ENCODE assay signal across 24 cellular contexts in the genomic region with DNA sequence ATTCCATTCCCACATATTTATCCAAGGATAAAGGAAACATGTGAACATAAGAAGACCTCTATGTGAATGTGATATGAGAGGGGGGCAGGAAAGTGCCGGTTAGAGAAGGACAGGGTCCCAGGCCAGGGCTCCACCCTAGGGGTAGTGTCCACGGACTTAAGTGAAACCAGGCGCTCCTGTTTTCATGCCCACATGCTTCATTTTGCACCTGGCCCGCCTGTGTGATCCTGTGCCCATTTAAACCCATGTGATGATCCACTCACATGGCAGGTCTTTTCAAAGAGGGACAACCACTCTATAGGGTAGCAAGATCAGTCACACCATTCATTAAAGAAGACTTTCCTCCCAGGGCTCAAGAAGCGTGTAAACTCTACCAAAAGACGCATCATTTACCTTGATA.
DNase-seq lines count a peak whose midpoint lies in the region; ATAC-seq, FAIRE-seq and TF ChIP-seq lines count a peak whose summit lies in the region.
"Had no signal": no experiment of that assay in that cellular context is flagged by ENCODE, and none has a peak within 500 bp of the region (broad histone marks: within the 10 kb centered on the region; RNA-seq: fewer than 3 reads in every experiment).

No MANE protein-coding gene starts in this region.

- no peaks in the 10 kb centered on the region for H3K79me2 ChIP-seq in H9 (ENCODE audit: insufficient read depth, low read length)
- H3K79me2 ChIP-seq in SK-N-SH (ENCODE audit: insufficient read depth): no peaks in the 10 kb centered on the region

- intact Hi-C loops in kidney (cut with DNase I): no loop called here

- no peaks in the 10 kb centered on the region for H3F3A ChIP-seq in SK-N-SH (replicated peaks; ENCODE audit: insufficient read depth)

- H3K36me3 ChIP-seq in SK-N-SH (replicated peaks in 1 of 2; ENCODE audit: control insufficient read depth in 1 of 2, insufficient read depth in 2 of 2, low read length in 1 of 2): no peaks in the 10 kb centered on the region
- H3K36me3 ChIP-seq in kidney (ENCODE audit: control insufficient read depth in 1 of 2, insufficient read depth in 2 of 2, low read length in 2 of 2): no peaks in the 10 kb centered on the region

- no peaks in the 10 kb centered on the region for H3K79me1 ChIP-seq in H9 (ENCODE audit: insufficient read depth, low read depth, low read length, poor library complexity, severe bottlenecking)

- DNase-seq in DMS114 treated with DMSO at 0.1 percent for 48 hours (lab: John Stamatoyannopoulos, UW; ENCODE audit: unreplicated experiment) (peak; percentile 97), H9 (no peak), SK-N-SH (no peak), kidney (peak; percentile 44), GOT3 (lab: John Stamatoyannopoulos, UW) (no peak), pons (ENCODE audit: low spot score) (no peak)
- no peak for DNase-seq in stimulated activated CD4-positive, alpha-beta T cell treated with anti-CD3 and anti-CD28 coated beads, Interleukin-4, amount 100 ng/mL, for 1 hour
- DNase-seq: Caco-2; CD4-positive, alpha-beta T cell; DMS 273 treated with DMSO at 0.1 percent for 48 hours; DND-41; H7; HFFc6; MM.1S; NCI-H1048; NCI-H1436; NCI-H2029 treated with DMSO at 0.1 percent for 48 hours; NCI-H226; NCI-H510A treated with DMSO at 0.1 percent for 48 hours; Right ventricle myocardium superior; T-helper 1 cell had no signal

- POLR2A ChIA-PET in SK-N-SH (lab: Yijun Ruan, JAX): no interaction called here

- H3K27ac ChIP-seq in H9 (ENCODE audit: insufficient read length, low read depth, low read length): no peak overlapping the region
- H3K27ac ChIP-seq in SK-N-SH (ENCODE audit: low read depth in 2 of 2, low read length in 1 of 2): peak overlapping the region in 1 of 2 experiments; percentile 78; a peak in 1 of 4 replicates
- H3K27ac ChIP-seq in kidney (ENCODE audit: low read depth in 2 of 2, low read length in 2 of 2): no peak overlapping the region

- H3K18ac ChIP-seq in H9 (ENCODE audit: insufficient read length, low read depth, low read length): no peak overlapping the region

- TF ChIP-seq EP300 in SK-N-SH (IDR thresholded peaks at IDR 0.05; ENCODE audit: borderline replicate concordance in 1 of 2, low read depth in 1 of 2, low read length in 1 of 2): no peak

- H3K27me3 ChIP-seq in H9 (ENCODE audit: insufficient read depth, low read length) (no peaks in the 10 kb centered on the region), SK-N-SH (ENCODE audit: insufficient read depth) (no peaks in the 10 kb centered on the region; the same call in 1 of the 2 replicates)

- H3K4me1 Mint-ChIP-seq in H9: peaks cover 21 to 25% of the 10 kb centered on the region in 2 experiments

- WGBS in H9 (ENCODE audit: extremely low coverage, insufficient read length, low lambda C conversion rate): no CpG with 5 or more reads among the region's 6 CpGs
- WGBS in SK-N-SH (ENCODE audit: low lambda C conversion rate): 20% methylated on average over 4 of the region's 6 CpGs

- no peak overlapping the region for H3K56ac ChIP-seq in H9 (ENCODE audit: insufficient read length, low read depth, low read length)

- no peak overlapping the region for H2BK12ac ChIP-seq in H9 (ENCODE audit: insufficient read length, low read depth, low read length)

- H3K9me3 ChIP-seq in H9 (ENCODE audit: control insufficient read depth, low read depth, low read length) (no peaks in the 10 kb centered on the region), SK-N-SH (no peaks in the 10 kb centered on the region; the same call in 1 of the 2 replicates), kidney (ENCODE audit: control insufficient read depth in 1 of 2, low read length in 2 of 2) (no peaks in the 10 kb centered on the region)
- H3K9me3 ChIP-seq: Caco-2 had no signal

- H2BK5ac ChIP-seq in H9 (ENCODE audit: insufficient read length, low read length): no peak overlapping the region

- no peak for TF ChIP-seq RAD21 in SK-N-SH (IDR thresholded peaks at IDR 0.05; ENCODE audit: low read length)

- H3K9ac ChIP-seq in H9 (ENCODE audit: extremely low read depth, insufficient read length, low read length) (no peak overlapping the region), SK-N-SH (no peak overlapping the region), kidney (ENCODE audit: low read length in 2 of 2) (no peak overlapping the region)

- no peak for FAIRE-seq in kidney (lab: Jason Lieb, UNC)
- FAIRE-seq: GM12892, K562 had no signal

- no peak for TF ChIP-seq CTCF in H9 (conservative IDR thresholded peaks at IDR 0.05)
- TF ChIP-seq CTCF in SK-N-SH (IDR thresholded peaks at IDR 0.05): no peak
- no peak for TF ChIP-seq CTCF in kidney (IDR thresholded peaks at IDR 0.05; ENCODE audit: borderline replicate concordance, extremely low read depth, insufficient read depth)

- H4K5ac ChIP-seq in H9 (ENCODE audit: insufficient read length, low read depth, low read length): no peak overlapping the region

- H3K23ac ChIP-seq in H9 (ENCODE audit: insufficient read length, low read depth, low read length): no peak overlapping the region

- H3K23me2 ChIP-seq in H9 (ENCODE audit: insufficient read length, low read depth, low read length, poor library complexity, severe bottlenecking): no peaks in the 10 kb centered on the region

- no peaks in the 10 kb centered on the region for H3K9me3 Mint-ChIP-seq in H9
- H3K9me3 Mint-ChIP-seq: CD4-positive, alpha-beta T cell; HFFc6 had no signal

- no peak overlapping the region for H2AK5ac ChIP-seq in H9 (ENCODE audit: insufficient read length, low read length)

- H4K8ac ChIP-seq in H9 (replicated peaks; ENCODE audit: insufficient read length, low read depth, low read length): no peak overlapping the region

- H3K4me3 ChIP-seq in SK-N-SH (ENCODE audit: low read depth in 2 of 2, low read length in 1 of 2) (no peak overlapping the region), kidney (ENCODE audit: low read length in 2 of 2) (no peak overlapping the region)
- H3K4me3 ChIP-seq: K562 had no signal

- no peak overlapping the region for H3T11ph ChIP-seq in H9 (ENCODE audit: low read length)

- H3K36me3 Mint-ChIP-seq in H9 (ENCODE audit: insufficient read depth in 1 of 3, low read depth in 3 of 3): no peaks in the 10 kb centered on the region

- no peak overlapping the region for H4K91ac ChIP-seq in H9 (ENCODE audit: insufficient read length, low read depth, low read length)

- H3K4me2 ChIP-seq in H9 (ENCODE audit: insufficient read depth, insufficient read length, low read length) (no peak overlapping the region), SK-N-SH (no peak overlapping the region)

- no peaks in the 10 kb centered on the region for H3K27me3 Mint-ChIP-seq in H9 (ENCODE audit: low read depth)
- H3K27me3 Mint-ChIP-seq: CD4-positive, alpha-beta T cell had no signal

- H2AFZ ChIP-seq in H9 (ENCODE audit: low read length) (peak overlapping the region; percentile 40), SK-N-SH (ENCODE audit: low read depth) (peak overlapping the region; percentile 56; the same call in 1 of the 2 replicates)

- H3K4me1 ChIP-seq in H9 (ENCODE audit: insufficient read depth, low read length) (no peaks in the 10 kb centered on the region), SK-N-SH (ENCODE audit: control insufficient read depth in 1 of 2, insufficient read depth in 2 of 2, low read depth in 1 of 2, low read length in 1 of 2) (no peaks in the 10 kb centered on the region), kidney (ENCODE audit: control insufficient read depth in 1 of 2, insufficient read depth in 1 of 2, low read depth in 1 of 2, low read length in 2 of 2) (no peaks in the 10 kb centered on the region)

- no peak for ATAC-seq in GM18498 (IDR thresholded peaks at IDR 0.05; ENCODE audit: unreplicated experiment)
- ATAC-seq: K562 had no signal

- H2BK15ac ChIP-seq in H9 (ENCODE audit: low read depth, low read length): no peak overlapping the region

- H4K20me1 ChIP-seq in H9 (ENCODE audit: control insufficient read depth, insufficient read depth, insufficient read length) (no peaks in the 10 kb centered on the region), SK-N-SH (ENCODE audit: insufficient read depth) (no peaks in the 10 kb centered on the region)

- CTCF ChIA-PET in SK-N-SH (lab: Yijun Ruan, JAX): no interaction called here

- no peak overlapping the region for H2BK120ac ChIP-seq in H9 (ENCODE audit: low read depth, low read length, poor library complexity, severe bottlenecking)

- no peaks in the 10 kb centered on the region for H3K9me2 ChIP-seq in SK-N-SH

- no peak overlapping the region for H3K4me3 Mint-ChIP-seq in H9
- H3K4me3 Mint-ChIP-seq: CD4-positive, alpha-beta T cell had no signal

- no peak overlapping the region for H2BK20ac ChIP-seq in H9 (ENCODE audit: low read depth, low read length, poor library complexity, severe bottlenecking)

- H3K27ac Mint-ChIP-seq in H9: no peak overlapping the region
- H3K27ac Mint-ChIP-seq: CD4-positive, alpha-beta T cell had no signal

- H3K4ac ChIP-seq in H9 (ENCODE audit: low read depth, low read length): no peak overlapping the region

- no peak overlapping the region for H3K14ac ChIP-seq in H9 (ENCODE audit: insufficient read depth, low read length)

TF ChIP-seq in SK-N-SH, 30 proteins besides CTCF, POLR2A, EP300 and RAD21 (continues in another document):
- TF ChIP-seq RFX5 (IDR thresholded peaks at IDR 0.05; ENCODE audit: low read length) (no peak), FOXM1 (IDR thresholded peaks at IDR 0.05; ENCODE audit: low read depth) (no peak), TCF12 (IDR thresholded peaks at IDR 0.05) (no peak), TAF1 (IDR thresholded peaks at IDR 0.05; ENCODE audit: borderline replicate concordance, low read depth, low read length) (no peak)
- TF ChIP-seq, protein P1, sequence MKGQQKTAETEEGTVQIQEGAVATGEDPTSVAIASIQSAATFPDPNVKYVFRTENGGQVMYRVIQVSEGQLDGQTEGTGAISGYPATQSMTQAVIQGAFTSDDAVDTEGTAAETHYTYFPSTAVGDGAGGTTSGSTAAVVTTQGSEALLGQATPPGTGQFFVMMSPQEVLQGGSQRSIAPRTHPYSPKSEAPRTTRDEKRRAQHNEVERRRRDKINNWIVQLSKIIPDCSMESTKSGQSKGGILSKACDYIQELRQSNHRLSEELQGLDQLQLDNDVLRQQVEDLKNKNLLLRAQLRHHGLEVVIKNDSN (IDR thresholded peaks at IDR 0.05; ENCODE audit: borderline replicate concordance, low read depth): no peak
- TF ChIP-seq, protein P2, sequence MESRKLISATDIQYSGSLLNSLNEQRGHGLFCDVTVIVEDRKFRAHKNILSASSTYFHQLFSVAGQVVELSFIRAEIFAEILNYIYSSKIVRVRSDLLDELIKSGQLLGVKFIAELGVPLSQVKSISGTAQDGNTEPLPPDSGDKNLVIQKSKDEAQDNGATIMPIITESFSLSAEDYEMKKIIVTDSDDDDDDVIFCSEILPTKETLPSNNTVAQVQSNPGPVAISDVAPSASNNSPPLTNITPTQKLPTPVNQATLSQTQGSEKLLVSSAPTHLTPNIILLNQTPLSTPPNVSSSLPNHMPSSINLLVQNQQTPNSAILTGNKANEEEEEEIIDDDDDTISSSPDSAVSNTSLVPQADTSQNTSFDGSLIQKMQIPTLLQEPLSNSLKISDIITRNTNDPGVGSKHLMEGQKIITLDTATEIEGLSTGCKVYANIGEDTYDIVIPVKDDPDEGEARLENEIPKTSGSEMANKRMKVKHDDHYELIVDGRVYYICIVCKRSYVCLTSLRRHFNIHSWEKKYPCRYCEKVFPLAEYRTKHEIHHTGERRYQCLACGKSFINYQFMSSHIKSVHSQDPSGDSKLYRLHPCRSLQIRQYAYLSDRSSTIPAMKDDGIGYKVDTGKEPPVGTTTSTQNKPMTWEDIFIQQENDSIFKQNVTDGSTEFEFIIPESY (IDR thresholded peaks at IDR 0.05; ENCODE audit: borderline replicate concordance, low read depth): no peak

Comparison
In these comparisons a context has a peak if more than half of its experiments do, and no peak if none do; other contexts are left out.
1. DNase-seq: peak in DMS114 treated with DMSO at 0.1 percent for 48 hours (single experiment) and kidney (single experiment); none in H9 (single experiment), SK-N-SH (single experiment), GOT3 (single experiment), pons (single experiment) and stimulated activated CD4-positive, alpha-beta T cell treated with anti-CD3 and anti-CD28 coated beads, Interleukin-4, amount 100 ng/mL, for 1 hour (single experiment).